21 cellular contexts compared by ENCODE assay signal in the genomic region with DNA sequence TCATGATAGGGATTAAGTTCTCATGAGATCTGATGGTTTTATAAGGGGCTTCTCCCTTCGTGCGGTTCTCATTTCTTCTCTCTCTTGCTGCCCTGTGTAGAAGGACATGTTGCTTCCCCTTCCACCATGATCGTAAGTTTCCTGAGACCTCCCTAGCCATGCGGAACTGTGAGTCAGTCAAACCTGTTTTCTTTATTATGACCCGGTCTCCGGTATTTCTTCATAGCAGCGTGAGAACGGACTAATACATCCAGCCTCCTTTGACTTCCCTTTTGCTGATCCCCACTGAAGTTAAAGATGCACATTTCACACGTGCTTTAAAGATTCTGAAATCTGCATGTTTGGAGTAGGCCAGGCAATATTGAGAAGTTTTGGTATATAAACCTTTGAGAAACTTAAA.
"Had no signal": no experiment of that assay in that cellular context is flagged by ENCODE, and none has a peak within 500 bp of the region (broad histone marks: within the 10 kb centered on the region; RNA-seq: fewer than 3 reads in every experiment).

No MANE protein-coding gene starts in this region.

- H3K27ac Mint-ChIP-seq: activated naive CD4-positive, alpha-beta T cell treated with anti-CD3 and anti-CD28 coated beads, Interleukin-2, amount 50 U/mL, for 24 hours; dendritic cell treated with granulocyte-macrophage colony-stimulating factor and Interleukin-4, amounts not matched to agents 40 ng/mL and 50 ng/mL, for 4 days had no signal

- H3K4me1 Mint-ChIP-seq: activated naive CD4-positive, alpha-beta T cell treated with anti-CD3 and anti-CD28 coated beads, Interleukin-2, amount 50 U/mL, for 24 hours had no signal

- DNase-seq: activated CD4-positive, alpha-beta T cell treated with anti-CD3 and anti-CD28 coated beads for 1 hour; activated CD4-positive, alpha-beta T cell treated with anti-CD3 and anti-CD28 coated beads, Interleukin-2, amount 50 U/mL, for 4 hours; activated gamma-delta T cell; effector memory CD8-positive, alpha-beta T cell; foreskin fibroblast; glutamatergic neuron; hippocampal formation; islet precursor cell; left ventricle myocardium inferior; mammary epithelial cell; ovary; right lobe of liver; small intestine; stimulated activated CD4-positive, alpha-beta T cell treated with anti-CD3 and anti-CD28 coated beads, Interleukin-15, amount 100 ng/mL, for 24 hours; stimulated activated CD4-positive, alpha-beta T cell treated with anti-CD3 and anti-CD28 coated beads, Interleukin-2, amount 100 ng/mL, for 48 hours; stimulated activated naive CD8-positive, alpha-beta T cell treated with anti-CD3 and anti-CD28 coated beads, Interleukin-15, amount 100 ng/mL, for 72 hours; T-helper 2 cell; transverse colon; WERI-Rb-1 had no signal

- H3K9me3 Mint-ChIP-seq: activated naive CD4-positive, alpha-beta T cell treated with anti-CD3 and anti-CD28 coated beads, Interleukin-2, amount 50 U/mL, for 24 hours had no signal

- H3K27me3 Mint-ChIP-seq: activated naive CD4-positive, alpha-beta T cell treated with anti-CD3 and anti-CD28 coated beads, Interleukin-2, amount 50 U/mL, for 24 hours; effector memory CD8-positive, alpha-beta T cell; stimulated activated naive CD8-positive, alpha-beta T cell treated with anti-CD3 and anti-CD28 coated beads, Interleukin-15, amount 100 ng/mL, for 72 hours had no signal

- H3K4me3 Mint-ChIP-seq: activated naive CD4-positive, alpha-beta T cell treated with anti-CD3 and anti-CD28 coated beads, Interleukin-2, amount 50 U/mL, for 24 hours; dendritic cell treated with granulocyte-macrophage colony-stimulating factor and Interleukin-4, amounts not matched to agents 40 ng/mL and 50 ng/mL, for 4 days; effector memory CD8-positive, alpha-beta T cell; stimulated activated naive CD8-positive, alpha-beta T cell treated with anti-CD3 and anti-CD28 coated beads, Interleukin-15, amount 100 ng/mL, for 72 hours had no signal

- H3K36me3 Mint-ChIP-seq: activated naive CD4-positive, alpha-beta T cell treated with anti-CD3 and anti-CD28 coated beads, Interleukin-2, amount 50 U/mL, for 24 hours had no signal

- ATAC-seq: effector memory CD8-positive, alpha-beta T cell; stimulated activated naive CD8-positive, alpha-beta T cell treated with anti-CD3 and anti-CD28 coated beads, Interleukin-15, amount 100 ng/mL, for 72 hours had no signal
